In the genomic region with DNA sequence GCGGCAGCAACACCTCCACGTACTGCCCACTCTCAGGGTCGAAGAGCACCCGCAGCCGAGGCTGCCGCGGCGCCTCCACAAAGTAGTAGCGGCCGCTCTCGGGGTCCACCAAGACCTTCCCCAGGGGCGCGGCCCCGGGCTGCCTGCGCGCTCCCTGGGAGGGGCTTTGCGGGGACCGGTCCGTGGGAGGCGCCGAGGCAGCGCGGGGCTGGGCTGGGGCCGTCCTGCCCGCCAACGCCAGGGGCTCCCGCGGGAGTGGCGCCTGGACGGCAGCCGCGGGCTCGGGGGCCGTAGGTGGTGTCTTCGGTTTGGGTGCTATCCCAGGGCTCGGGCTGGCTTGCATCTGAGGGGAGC, we compare ENCODE assay signal across 9 cellular contexts. TPM values are rescaled to one million over a fixed set of nuclear protein-coding genes. Genes with fewer than 3 reads are reported as not detected.
A peak's percentile ranks its signal among the peaks of the same experiment; 100 is the strongest.
DNase-seq lines count a peak whose midpoint lies in the region; ATAC-seq, FAIRE-seq and TF ChIP-seq lines count a peak whose summit lies in the region.
"Had no signal": no experiment of that assay in that cellular context is flagged by ENCODE, and none has a peak within 500 bp of the region (broad histone marks: within the 10 kb centered on the region; RNA-seq: fewer than 3 reads in every experiment).

No MANE protein-coding gene starts in this region.

- H3K9me3 Mint-ChIP-seq in chondrocyte (ENCODE audit: low read depth) (no peaks in the 10 kb centered on the region), progenitor cell of endocrine pancreas (ENCODE audit: low read depth) (no peaks in the 10 kb centered on the region)

- DNase-seq in GM12891 (ENCODE audit: insufficient read length, low spot score) (no peak), chondrocyte (ENCODE audit: low spot score) (peak; percentile 91), progenitor cell of endocrine pancreas (ENCODE audit: low spot score, unreplicated experiment) (peak; percentile 23), NOMO-1 treated with dmso at 0.1 percent for 144 hours (lab: John Stamatoyannopoulos, UW; ENCODE audit: unreplicated experiment) (no peak), inferior parietal cortex (ENCODE audit: extremely low spot score) (no peak)

- H3K36me3 Mint-ChIP-seq in chondrocyte (ENCODE audit: low read depth), result peaks cover 1% of the 10 kb centered on the region
- H3K36me3 Mint-ChIP-seq in progenitor cell of endocrine pancreas (ENCODE audit: insufficient read depth), result no peaks in the 10 kb centered on the region

- H3K4me1 Mint-ChIP-seq in chondrocyte (ENCODE audit: low read depth), result peaks cover 18% of the 10 kb centered on the region
- peaks cover 4% of the 10 kb centered on the region for H3K4me1 Mint-ChIP-seq in progenitor cell of endocrine pancreas (ENCODE audit: low read depth)

- H3K4me3 Mint-ChIP-seq in chondrocyte (ENCODE audit: unreplicated experiment) (no peak overlapping the region), progenitor cell of endocrine pancreas (ENCODE audit: low read depth) (no peak overlapping the region)

- TF ChIP-seq CTCF in chondrocyte (IDR thresholded peaks at IDR 0.05), result no peak
- no peak for TF ChIP-seq CTCF in progenitor cell of endocrine pancreas (IDR thresholded peaks at IDR 0.05; ENCODE audit: unreplicated experiment)

- no peak for TF ChIP-seq POLR2A in GM12891 (IDR thresholded peaks at IDR 0.05; ENCODE audit: low read depth, low read length)

- no peaks in the 10 kb centered on the region for H3K27me3 Mint-ChIP-seq in chondrocyte (ENCODE audit: low read depth)
- H3K27me3 Mint-ChIP-seq in progenitor cell of endocrine pancreas, result peaks cover 42% of the 10 kb centered on the region

- H3K27ac Mint-ChIP-seq in chondrocyte (ENCODE audit: unreplicated experiment) (no peak overlapping the region), progenitor cell of endocrine pancreas (no peak overlapping the region)

- ATAC-seq in HG03520 (IDR thresholded peaks at IDR 0.05; ENCODE audit: unreplicated experiment), result peak; percentile 18
- no peak for ATAC-seq in HG03469 (IDR thresholded peaks at IDR 0.05; ENCODE audit: unreplicated experiment)
- ATAC-seq in HG02763 (IDR thresholded peaks at IDR 0.05; ENCODE audit: unreplicated experiment), result no peak

- peak; percentile 50 for FAIRE-seq in GM12891 (lab: Jason Lieb, UNC)

TF ChIP-seq in GM12891, 5 proteins besides CTCF, POLR2A, EP300 and RAD21:
- no peak for TF ChIP-seq SPI1 (IDR thresholded peaks at IDR 0.05; ENCODE audit: low read depth, low read length)
- TF ChIP-seq POLR2AphosphoS5 (IDR thresholded peaks at IDR 0.05; ENCODE audit: low read depth, low read length), result 0 out of 2 replicates have a peak, but pooled peaks have one; percentile 17
- TF ChIP-seq TAF1 (IDR thresholded peaks at IDR 0.05; ENCODE audit: low read depth, low read length), result 0 out of 2 replicates have a peak, but pooled peaks have one; percentile 16
- TF ChIP-seq POU2F2 (IDR thresholded peaks at IDR 0.05; ENCODE audit: low read depth, low read length), result no peak

RNA-seq across cellular contexts. Expression of gene MZB1, which starts 2.6 kb away (rescaled TPM):
- 156 TPM for polyA plus RNA-seq in GM12891 (2012; ENCODE audit: low read depth, missing spikeins)
- total RNA-seq in chondrocyte (not detected in 3 replicates), progenitor cell of endocrine pancreas (0.24 and 0.80 TPM in 2 replicates)

RNA-seq across cellular contexts. Expression of gene PROB1, which starts 2.6 kb away (rescaled TPM):
- polyA plus RNA-seq in GM12891 (2012; ENCODE audit: low read depth, missing spikeins), result 3.5 TPM
- 0.97 to 2.4 TPM (median 2.3 TPM) in 3 replicates for total RNA-seq in chondrocyte
- 2.0 and 2.2 TPM in 2 replicates for total RNA-seq in progenitor cell of endocrine pancreas

RNA-seq across cellular contexts. Expression of gene SLC23A1, which starts 9.2 kb away (rescaled TPM):
- 1.3 TPM for polyA plus RNA-seq in GM12891 (2012; ENCODE audit: low read depth, missing spikeins)
- total RNA-seq in chondrocyte (not detected in 3 replicates), progenitor cell of endocrine pancreas (0.20 and 0.48 TPM in 2 replicates)
- total RNA-seq: glomerular endothelial cell had no signal

RNA-seq across cellular contexts. Expression of gene SPATA24, which starts 11.6 kb away (rescaled TPM):
- polyA plus RNA-seq in GM12891 (2012; ENCODE audit: low read depth, missing spikeins), result 9.1 TPM
- total RNA-seq in chondrocyte (2.7 to 3.7 TPM (median 3.7 TPM) in 3 replicates), progenitor cell of endocrine pancreas (13.9 and 14.0 TPM in 2 replicates)

RNA-seq across cellular contexts. Expression of gene DNAJC18, which starts 47.0 kb away (rescaled TPM):
- polyA plus RNA-seq in GM12891 (2012; ENCODE audit: low read depth, missing spikeins), result 9.3 TPM
- total RNA-seq in chondrocyte (17.4 to 27.0 TPM (median 25.6 TPM) in 3 replicates), progenitor cell of endocrine pancreas (23.1 and 23.3 TPM in 2 replicates)

Comparison
In these comparisons a context has a peak if more than half of its experiments do, and no peak if none do; other contexts are left out.
1. DNase-seq: peak in chondrocyte (single experiment) and progenitor cell of endocrine pancreas (single experiment); none in GM12891 (single experiment), NOMO-1 treated with dmso at 0.1 percent for 144 hours (single experiment) and inferior parietal cortex (single experiment).